Comparison of ENCODE assay signal across 1 cellular context in genomic region chr21:34722684-34723300, GRCh38.
TF ChIP-seq lines count a peak whose summit lies in the region.

No MANE protein-coding gene starts in this region.

TF ChIP-seq in HepG2, 621 proteins besides CTCF, POLR2A, EP300 and RAD21 (continued from another document):
- TF ChIP-seq, protein P1, sequence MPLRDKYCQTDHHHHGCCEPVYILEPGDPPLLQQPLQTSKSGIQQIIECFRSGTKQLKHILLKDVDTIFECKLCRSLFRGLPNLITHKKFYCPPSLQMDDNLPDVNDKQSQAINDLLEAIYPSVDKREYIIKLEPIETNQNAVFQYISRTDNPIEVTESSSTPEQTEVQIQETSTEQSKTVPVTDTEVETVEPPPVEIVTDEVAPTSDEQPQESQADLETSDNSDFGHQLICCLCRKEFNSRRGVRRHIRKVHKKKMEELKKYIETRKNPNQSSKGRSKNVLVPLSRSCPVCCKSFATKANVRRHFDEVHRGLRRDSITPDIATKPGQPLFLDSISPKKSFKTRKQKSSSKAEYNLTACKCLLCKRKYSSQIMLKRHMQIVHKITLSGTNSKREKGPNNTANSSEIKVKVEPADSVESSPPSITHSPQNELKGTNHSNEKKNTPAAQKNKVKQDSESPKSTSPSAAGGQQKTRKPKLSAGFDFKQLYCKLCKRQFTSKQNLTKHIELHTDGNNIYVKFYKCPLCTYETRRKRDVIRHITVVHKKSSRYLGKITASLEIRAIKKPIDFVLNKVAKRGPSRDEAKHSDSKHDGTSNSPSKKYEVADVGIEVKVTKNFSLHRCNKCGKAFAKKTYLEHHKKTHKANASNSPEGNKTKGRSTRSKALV (CRISPR knock-in tag; IDR thresholded peaks at IDR 0.05), result no peak
- TF ChIP-seq RXRA (CRISPR knock-in tag; IDR thresholded peaks at IDR 0.05), result no peak
- TF ChIP-seq ZNF646 (CRISPR knock-in tag; IDR thresholded peaks at IDR 0.05), result no peak
- no peak for TF ChIP-seq HNF4A (CRISPR knock-in tag; IDR thresholded peaks at IDR 0.05)
- peak; percentile 32; the same call in 1 of the 2 replicates for TF ChIP-seq ZBTB7B (CRISPR knock-in tag; IDR thresholded peaks at IDR 0.05)
- no peak for TF ChIP-seq ZNF224 (CRISPR knock-in tag; IDR thresholded peaks at IDR 0.05)
